Comparison of ENCODE assay signal across 20 cellular contexts in the genomic region with DNA sequence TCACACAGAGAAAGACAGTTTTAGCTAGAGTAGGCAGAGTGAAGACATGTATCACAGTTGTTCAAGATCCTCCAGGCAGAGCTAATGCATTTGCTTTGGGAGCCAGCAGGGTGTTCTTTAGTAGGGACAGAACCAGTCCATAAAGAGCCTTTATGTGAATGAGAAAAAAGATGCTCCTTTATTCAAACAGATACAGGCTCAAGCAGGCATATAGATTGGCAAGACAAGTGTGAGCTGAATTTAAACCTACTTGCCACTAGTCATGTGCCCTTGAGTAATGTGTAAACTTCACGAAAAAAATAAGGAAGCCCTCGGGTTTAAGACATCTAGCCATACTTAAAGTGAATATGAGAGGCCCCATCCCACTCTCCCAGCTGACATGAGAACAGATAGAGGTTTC.
"Had no signal": no experiment of that assay in that cellular context is flagged by ENCODE, and none has a peak within 500 bp of the region (broad histone marks: within the 10 kb centered on the region; RNA-seq: fewer than 3 reads in every experiment).

No MANE protein-coding gene starts in this region.

- DNase-seq: effector memory CD8-positive, alpha-beta T cell; heart left ventricle; hippocampal formation; left colon; mesendoderm; naive thymus-derived CD4-positive, alpha-beta T cell; nephron progenitor cell; posterior cingulate gyrus; spleen; stimulated activated CD4-positive, alpha-beta T cell treated with anti-CD3 and anti-CD28 coated beads, Interleukin-15, amount 100 ng/mL, for 24 hours; stimulated activated CD4-positive, alpha-beta T cell treated with anti-CD3 and anti-CD28 coated beads, Interleukin-1b, Interleukin-23, amount 100 ng/mL, for 48 hours; stimulated activated CD4-positive, alpha-beta T cell treated with anti-CD3 and anti-CD28 coated beads, Interleukin-4, amount 100 ng/mL, for 24 hours; stimulated activated naive CD4-positive, alpha-beta T cell; stomach; substantia nigra; uterus had no signal

- H3K4me1 ChIP-seq: spleen had no signal

- ATAC-seq: effector memory CD8-positive, alpha-beta T cell; heart left ventricle; left colon; naive thymus-derived CD4-positive, alpha-beta T cell; sciatic nerve had no signal

- H3K27ac ChIP-seq: neutrophil, spleen, stomach, thoracic aorta had no signal

- H3K4me3 Mint-ChIP-seq: effector memory CD8-positive, alpha-beta T cell; naive thymus-derived CD4-positive, alpha-beta T cell; nephron progenitor cell; type B pancreatic cell had no signal

- H3K4me1 Mint-ChIP-seq: naive thymus-derived CD4-positive, alpha-beta T cell had no signal

- H3K27ac Mint-ChIP-seq: effector memory CD8-positive, alpha-beta T cell; naive thymus-derived CD4-positive, alpha-beta T cell; nephron progenitor cell; type B pancreatic cell had no signal

- H3K36me3 Mint-ChIP-seq: naive thymus-derived CD4-positive, alpha-beta T cell; type B pancreatic cell had no signal

- H3K9me3 Mint-ChIP-seq: effector memory CD8-positive, alpha-beta T cell; naive thymus-derived CD4-positive, alpha-beta T cell; type B pancreatic cell had no signal

- H3K36me3 ChIP-seq: heart left ventricle, neutrophil, spleen, stomach, thoracic aorta, uterus had no signal

- H3K4me3 ChIP-seq: heart left ventricle, spleen, stomach, thoracic aorta, uterus had no signal

- H3K9me3 ChIP-seq: heart left ventricle, neutrophil, spleen, stomach, thoracic aorta, uterus had no signal

- H3K27me3 ChIP-seq: heart left ventricle, spleen, stomach, uterus had no signal
